16 cellular contexts compared by ENCODE assay signal in the genomic region with DNA sequence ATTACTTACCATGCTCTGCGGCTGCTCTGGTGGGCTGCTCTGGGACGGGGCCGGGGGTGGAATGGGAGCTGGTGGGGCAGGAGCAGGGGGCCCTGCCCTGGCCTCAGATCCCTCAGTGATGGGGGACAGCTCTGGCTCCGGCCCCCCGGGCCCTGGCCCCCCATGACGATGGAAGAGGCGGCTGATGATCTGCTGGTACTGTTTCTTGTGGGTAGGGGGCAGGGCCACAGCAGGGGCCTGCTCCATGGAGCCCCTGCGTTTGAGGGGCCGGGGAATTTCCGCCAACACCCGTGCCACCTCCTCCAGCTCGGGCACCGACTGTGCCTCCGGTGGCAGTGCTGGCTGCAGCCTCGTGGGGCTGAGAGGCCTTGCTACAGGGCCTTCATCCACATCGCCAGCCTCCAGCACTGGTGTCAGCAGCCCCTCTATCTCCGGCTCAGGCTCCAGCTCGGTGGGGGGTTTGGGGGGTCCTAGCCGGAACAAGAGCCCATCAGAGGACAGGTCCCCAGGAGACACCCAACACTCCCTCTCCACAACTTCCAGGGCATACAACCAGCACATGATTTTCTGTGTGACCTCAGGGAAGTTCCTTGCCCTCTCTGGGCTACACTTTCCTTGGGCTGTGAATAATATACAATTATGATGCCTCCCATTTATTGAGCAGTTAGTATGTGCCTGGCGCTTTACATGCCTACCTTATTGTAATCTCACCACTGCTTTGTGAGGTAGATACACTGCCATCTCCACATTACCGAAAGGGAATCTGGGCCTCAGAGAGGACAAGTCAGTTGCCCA. TPM values are rescaled to one million over a fixed set of nuclear protein-coding genes. Genes with fewer than 3 reads are reported as not detected.
DNase-seq lines count a peak whose midpoint lies in the region; ATAC-seq and TF ChIP-seq lines count a peak whose summit lies in the region.
"Had no signal": no experiment of that assay in that cellular context is flagged by ENCODE, and none has a peak within 500 bp of the region (broad histone marks: within the 10 kb centered on the region; RNA-seq: fewer than 3 reads in every experiment).

No MANE protein-coding gene starts in this region.

- WGBS in body of pancreas, 2 donors: 89 to 91% methylated on average over 9 to 18 of the region's 21 CpGs

- H3K36me3 Mint-ChIP-seq in MCF 10A (ENCODE audit: insufficient read depth, unreplicated experiment): peaks cover 51% of the 10 kb centered on the region

- DNase-seq in MCF 10A (ENCODE audit: unreplicated experiment) (no peak), breast epithelium (ENCODE audit: low spot score in 2 of 2) (no peak), body of pancreas (no peak), upper lobe of right lung (no peak), DMS153 (lab: John Stamatoyannopoulos, UW) (no peak), GM03348 (ENCODE audit: low spot score) (no peak)
- DNase-seq: 8988T, COR-L47, DMS79, NCI-H1092, NCI-H187 treated with DMSO at 0.1 percent for 48 hours, NCI-H2171, T-helper 2 cell had no signal

- H3K36me3 ChIP-seq in breast epithelium: no peaks in the 10 kb centered on the region
- no peaks in the 10 kb centered on the region; a peak in 1 of 3 replicates for H3K36me3 ChIP-seq in HEK293 (ENCODE audit: control insufficient read depth in 2 of 2, insufficient read depth in 1 of 2, low read length in 2 of 2)
- peaks cover 0 to 3% of the 10 kb centered on the region in 2 donors for H3K36me3 ChIP-seq in body of pancreas (replicated peaks in 1 of 2; ENCODE audit: insufficient read depth in 1 of 2, low read depth in 2 of 2)
- H3K36me3 ChIP-seq in upper lobe of right lung: peaks cover 5% of the 10 kb centered on the region

- POLR2A ChIA-PET in MCF 10A (lab: Yijun Ruan, JAX) (interaction anchor here (0.6 to 3.7 kb wide), 3 partner anchors 10 to 19 kb away, joined by 3 to 14 read pairs (median 4); no protein-coding TSS in a partner anchor), HEK293 (lab: Yijun Ruan, JAX) (interaction anchor here (0.6 to 1.3 kb wide), 2 partner anchors 11 to 474 kb away, joined by 3 to 5 read pairs; no protein-coding TSS in a partner anchor)

- H3K4me3 ChIP-seq in breast epithelium (no peak overlapping the region), HEK293 (ENCODE audit: low read depth, low read length) (no peak overlapping the region), body of pancreas (no peak overlapping the region), upper lobe of right lung (no peak overlapping the region)

- H3K4me1 Mint-ChIP-seq in MCF 10A (ENCODE audit: insufficient read depth, unreplicated experiment): no peaks in the 10 kb centered on the region

- BruUV-seq in MCF 10A (replicated peaks; lab: Mats Ljungman, UMichigan): TSS peak; percentile 10

- no peaks in the 10 kb centered on the region for H3K4me1 ChIP-seq in breast epithelium
- no peaks in the 10 kb centered on the region for H3K4me1 ChIP-seq in HEK293 (ENCODE audit: control insufficient read depth, insufficient read depth, low read length)
- no peaks in the 10 kb centered on the region for H3K4me1 ChIP-seq in body of pancreas
- H3K4me1 ChIP-seq in upper lobe of right lung: no peaks in the 10 kb centered on the region

- H3K9me3 ChIP-seq in breast epithelium: no peaks in the 10 kb centered on the region
- H3K9me3 ChIP-seq in HEK293 (ENCODE audit: control insufficient read depth, insufficient read depth, low read depth, low read length): no peaks in the 10 kb centered on the region
- H3K9me3 ChIP-seq in body of pancreas: no peaks in the 10 kb centered on the region
- no peaks in the 10 kb centered on the region for H3K9me3 ChIP-seq in upper lobe of right lung

- no peaks in the 10 kb centered on the region for H3K9me3 Mint-ChIP-seq in MCF 10A (ENCODE audit: unreplicated experiment)

- TF ChIP-seq CTCF in MCF 10A (IDR thresholded peaks at IDR 0.05; ENCODE audit: unreplicated experiment) (no peak), breast epithelium (IDR thresholded peaks at IDR 0.05) (no peak), HEK293 (tag by site-specific recombination; IDR thresholded peaks at IDR 0.05) (no peak), body of pancreas (IDR thresholded peaks at IDR 0.05) (no peak), upper lobe of right lung (IDR thresholded peaks at IDR 0.05) (no peak)

- CTCF ChIA-PET in MCF 10A (lab: Yijun Ruan, JAX): interaction anchor here (0.6 to 0.7 kb wide), 3 partner anchors 7 to 183 kb away, joined by 3 read pairs; no protein-coding TSS in a partner anchor
- CTCF ChIA-PET in HEK293 (lab: Yijun Ruan, JAX): interaction anchor here (0.6 to 3.2 kb wide), 5 partner anchors 11 to 246 kb away, joined by 4 to 28 read pairs (median 7); a partner anchor contains a TSS

- H3K27me3 Mint-ChIP-seq in MCF 10A (ENCODE audit: insufficient read depth, unreplicated experiment): no peaks in the 10 kb centered on the region

- H3K27ac ChIP-seq in breast epithelium (no peak overlapping the region), HEK293 (ENCODE audit: extremely low read depth, low read depth, low read length) (no peak overlapping the region), body of pancreas (no peak overlapping the region), upper lobe of right lung (no peak overlapping the region)
- H3K27ac ChIP-seq: C4-2B had no signal

- intact Hi-C loops in MCF 10A (cut with micrococcal nuclease): no loop called here
- intact Hi-C loops in breast epithelium (cut with DNase I; ENCODE audit: low total_unique reads): no loop called here
- intact Hi-C loops in body of pancreas (cut with DNase I): no loop called here
- intact Hi-C loops in upper lobe of right lung (cut with DNase I): no loop called here

- H3K27me3 ChIP-seq in breast epithelium: no peaks in the 10 kb centered on the region
- H3K27me3 ChIP-seq in body of pancreas: no peaks in the 10 kb centered on the region
- H3K27me3 ChIP-seq in upper lobe of right lung: no peaks in the 10 kb centered on the region

- H3K4me3 Mint-ChIP-seq in MCF 10A (ENCODE audit: unreplicated experiment): no peak overlapping the region

- ATAC-seq in body of pancreas: peak; percentile 34
- ATAC-seq in upper lobe of right lung: peak; percentile 6
- no peak for ATAC-seq in HG03139 (IDR thresholded peaks at IDR 0.05; ENCODE audit: unreplicated experiment)

- H3K27ac Mint-ChIP-seq in MCF 10A (ENCODE audit: low read depth, unreplicated experiment): no peak overlapping the region

- no peak for TF ChIP-seq POLR2A in breast epithelium (IDR thresholded peaks at IDR 0.05)
- no peak for TF ChIP-seq POLR2A in body of pancreas (IDR thresholded peaks at IDR 0.05)

TF ChIP-seq in HEK293, 187 proteins besides CTCF, POLR2A, EP300 and RAD21:
- TF ChIP-seq ZNF514 (tag by site-specific recombination; IDR thresholded peaks at IDR 0.05) (no peak), ZBTB48 (tag by site-specific recombination; IDR thresholded peaks at IDR 0.05) (no peak), ZNF768 (tag by site-specific recombination; IDR thresholded peaks at IDR 0.05) (peak; percentile 69; the same call in 1 of the 2 replicates), SCRT1 (tag by site-specific recombination; IDR thresholded peaks at IDR 0.05; ENCODE audit: borderline replicate concordance) (no peak), ZNF664 (tag by site-specific recombination; IDR thresholded peaks at IDR 0.05) (peak; percentile 95)
- TF ChIP-seq, protein P1, sequence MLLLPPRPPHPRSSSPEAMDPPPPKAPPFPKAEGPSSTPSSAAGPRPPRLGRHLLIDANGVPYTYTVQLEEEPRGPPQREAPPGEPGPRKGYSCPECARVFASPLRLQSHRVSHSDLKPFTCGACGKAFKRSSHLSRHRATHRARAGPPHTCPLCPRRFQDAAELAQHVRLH (tag by site-specific recombination; IDR thresholded peaks at IDR 0.05): 0 out of 2 replicates have a peak, but pooled peaks have one; percentile 9
TF ChIP-seq in HEK293: peak in this region for 3.

RNA-seq across cellular contexts. Expression of a gene that starts 12.8 kb away (rescaled TPM):
- total RNA-seq in MCF 10A (2022) (142 and 161 TPM in 2 replicates), breast epithelium (10 to 100 TPM in 2 of 3 donors, 1 to 10 TPM in 1; 3.4 to 45.1 (median 34.7) TPM), body of pancreas (10 to 100 TPM; 26.4 to 32.9 TPM), upper lobe of right lung (67.9 TPM)

RNA-seq across cellular contexts. Expression of a gene that starts 14.4 kb away (rescaled TPM):
- total RNA-seq in MCF 10A (2022) (9.6 and 17.6 TPM in 2 replicates), breast epithelium (1 to 10 TPM; 2.6 to 6.9 (median 5.3) TPM), body of pancreas (1 to 10 TPM; 1.8 to 2.0 TPM), upper lobe of right lung (5.4 TPM)

RNA-seq across cellular contexts. Expression of a gene that starts 21.7 kb away (rescaled TPM):
- total RNA-seq in MCF 10A (2022) (19.2 and 27.8 TPM in 2 replicates), breast epithelium (10 to 100 TPM in 1 of 3 donors, 1 to 10 TPM in 2; 6.4 to 11.5 (median 9.5) TPM), body of pancreas (10 to 100 TPM in 1 of 2 donors, 1 to 10 TPM in 1; 7.8 to 29.3 TPM), upper lobe of right lung (13.7 TPM)

RNA-seq across cellular contexts. Expression of a gene that starts 31.6 kb away (rescaled TPM):
- total RNA-seq in MCF 10A (2022): 186 and 227 TPM in 2 replicates
- total RNA-seq in breast epithelium: 10 to 100 TPM; 89.9 to 96.7 (median 91.2) TPM
- total RNA-seq in body of pancreas: 10 to 100 TPM; 91.3 to 97.9 TPM
- 48.8 TPM for total RNA-seq in upper lobe of right lung

RNA-seq across cellular contexts. Expression of a gene that starts 51.5 kb away (rescaled TPM):
- total RNA-seq in MCF 10A (2022): 3.9 TPM in 2 replicates
- 10 to 100 TPM in 1 of 3 donors, 1 to 10 TPM in 1, not detected in 1; 5.6 to 13.5 TPM for total RNA-seq in breast epithelium
- 10 to 100 TPM in 1 of 2 donors, 1 to 10 TPM in 1; 1.3 to 11.7 TPM for total RNA-seq in body of pancreas
- total RNA-seq in upper lobe of right lung: 1.8 TPM
